21 cellular contexts compared by ENCODE assay signal in genomic region chr6:31636698-31637596, GRCh38. TPM values are rescaled to one million over a fixed set of nuclear protein-coding genes. Genes with fewer than 3 reads are reported as not detected.
DNase-seq lines count a peak whose midpoint lies in the region; ATAC-seq, FAIRE-seq and TF ChIP-seq lines count a peak whose summit lies in the region.
"Had no signal": no experiment of that assay in that cellular context is flagged by ENCODE, and none has a peak within 500 bp of the region (broad histone marks: within the 10 kb centered on the region; RNA-seq: fewer than 3 reads in every experiment).

No MANE protein-coding gene starts in this region.

- no peak overlapping the region for H3K4me3 Mint-ChIP-seq in T-helper 2 cell treated with Interferon-gamma antibody and Interleukin-4, amounts not matched to agents 5 μg/mL and 100 μg/mL, for 36 hours
- H3K4me3 Mint-ChIP-seq in HFFc6: no peak overlapping the region
- no peak overlapping the region for H3K4me3 Mint-ChIP-seq in astrocyte (ENCODE audit: unreplicated experiment)
- H3K4me3 Mint-ChIP-seq in natural killer cell: no peak overlapping the region
- H3K4me3 Mint-ChIP-seq: CD4-positive, alpha-beta memory T cell had no signal

- no peak overlapping the region for H2AK5ac ChIP-seq in neuronal stem cell (ENCODE audit: low read depth, low read length)

- H3K9me3 Mint-ChIP-seq in T-helper 2 cell treated with Interferon-gamma antibody and Interleukin-4, amounts not matched to agents 5 μg/mL and 100 μg/mL, for 36 hours: no peaks in the 10 kb centered on the region
- H3K9me3 Mint-ChIP-seq in HFFc6 (no peaks in the 10 kb centered on the region), astrocyte (ENCODE audit: unreplicated experiment) (no peaks in the 10 kb centered on the region), natural killer cell (no peaks in the 10 kb centered on the region)
- H3K9me3 Mint-ChIP-seq: CD4-positive, alpha-beta memory T cell had no signal

- H3K23ac ChIP-seq in neuronal stem cell (ENCODE audit: low read depth, low read length, poor library complexity): peak overlapping the region; percentile 52

- no peak overlapping the region for H2BK12ac ChIP-seq in neuronal stem cell (ENCODE audit: low read length)

- no peak for ATAC-seq in GM19395 (IDR thresholded peaks at IDR 0.05; ENCODE audit: unreplicated experiment)
- no peak for ATAC-seq in natural killer cell

- no peak overlapping the region for H2BK15ac ChIP-seq in neuronal stem cell (ENCODE audit: low read length)

- H3K27ac ChIP-seq in astrocyte (ENCODE audit: low read depth, low read length) (no peak overlapping the region), neuronal stem cell (replicated peaks; ENCODE audit: low read length) (no peak overlapping the region)

- H3K4me2 ChIP-seq in astrocyte (ENCODE audit: low read length) (no peak overlapping the region), neuronal stem cell (ENCODE audit: insufficient read depth, low read length, poor library complexity, severe bottlenecking) (no peak overlapping the region)

- no peaks in the 10 kb centered on the region for H3K27me3 ChIP-seq in astrocyte (ENCODE audit: insufficient read depth, low read length)
- no peaks in the 10 kb centered on the region for H3K27me3 ChIP-seq in neuronal stem cell (ENCODE audit: control insufficient read depth in 3 of 3, insufficient read depth in 3 of 3, low read depth in 1 of 3, low read length in 3 of 3)
- H3K27me3 ChIP-seq: neutrophil had no signal

- DNase-seq in T-helper 2 cell treated with Interferon-gamma antibody and Interleukin-4, amounts not matched to agents 5 μg/mL and 100 μg/mL, for 36 hours (ENCODE audit: low spot score): no peak
- DNase-seq in T-helper 2 cell: no peak
- no peak for DNase-seq in HFFc6
- DNase-seq in astrocyte (ENCODE audit: low read depth): no peak
- DNase-seq in neuronal stem cell (ENCODE audit: low spot score): no peak
- no peak for DNase-seq in natural killer cell
- no peak for DNase-seq in mucosa of gallbladder (ENCODE audit: low spot score)
- DNase-seq: activated T-cell treated with anti-CD3 and anti-CD28 coated beads, Interleukin-2, amount 50 U/mL, for 48 hours; amniotic stem cell; CD4-positive, alpha-beta memory T cell; mesendoderm; NCI-H1105 treated with DMSO at 0.1 percent for 48 hours; SHP77; stimulated activated CD4-positive, alpha-beta T cell treated with anti-CD3 and anti-CD28 coated beads, Interleukin-4, amount 100 ng/mL, for 1 hour; stimulated activated CD8-positive, alpha-beta memory T cell treated with anti-CD3 and anti-CD28 coated beads, Interleukin-4, amount 100 ng/mL, for 48 hours had no signal

- H4K20me1 ChIP-seq in astrocyte (ENCODE audit: insufficient read depth, low read length): peaks cover 75% of the 10 kb centered on the region

- no peak overlapping the region for H3K18ac ChIP-seq in neuronal stem cell (ENCODE audit: low read length)

- H3K79me2 ChIP-seq in astrocyte (ENCODE audit: insufficient read depth, low read length): peaks cover 12% of the 10 kb centered on the region

- no peak overlapping the region for H2BK5ac ChIP-seq in neuronal stem cell (ENCODE audit: low read length)

- H3K27ac Mint-ChIP-seq in T-helper 2 cell treated with Interferon-gamma antibody and Interleukin-4, amounts not matched to agents 5 μg/mL and 100 μg/mL, for 36 hours: peak overlapping the region; percentile 63
- H3K27ac Mint-ChIP-seq in HFFc6 (peak overlapping the region; percentile 76), astrocyte (ENCODE audit: unreplicated experiment) (peak overlapping the region; percentile 75), natural killer cell (peak overlapping the region in 1 of 2 donors; percentile 37)

- H3K4ac ChIP-seq in neuronal stem cell (ENCODE audit: low read length): no peak overlapping the region

- no peaks in the 10 kb centered on the region for H3K4me1 Mint-ChIP-seq in T-helper 2 cell treated with Interferon-gamma antibody and Interleukin-4, amounts not matched to agents 5 μg/mL and 100 μg/mL, for 36 hours (ENCODE audit: low read depth)
- peaks cover 72% of the 10 kb centered on the region for H3K4me1 Mint-ChIP-seq in HFFc6 (ENCODE audit: low read depth)
- peaks cover 3% of the 10 kb centered on the region for H3K4me1 Mint-ChIP-seq in astrocyte (ENCODE audit: low read depth, unreplicated experiment)
- peaks cover 0 to 17% of the 10 kb centered on the region in 2 donors for H3K4me1 Mint-ChIP-seq in natural killer cell

- H3K4me1 ChIP-seq in astrocyte (ENCODE audit: insufficient read depth, low read length) (peaks cover 13% of the 10 kb centered on the region), neuronal stem cell (ENCODE audit: control insufficient read depth in 2 of 2, insufficient read depth in 1 of 2, low read depth in 1 of 2, low read length in 2 of 2) (no peaks in the 10 kb centered on the region)

- H4K8ac ChIP-seq in neuronal stem cell (ENCODE audit: low read depth, low read length): no peak overlapping the region

- intact Hi-C loops in natural killer cell (cut with micrococcal nuclease): no loop called here

- no peak overlapping the region for H3K9ac ChIP-seq in astrocyte (ENCODE audit: low read length)
- no peak overlapping the region for H3K9ac ChIP-seq in neuronal stem cell (ENCODE audit: low read depth, low read length, poor library complexity)

- H3K79me1 ChIP-seq in neuronal stem cell (ENCODE audit: low read depth, low read length): peaks cover 8% of the 10 kb centered on the region

- H3K36me3 ChIP-seq in astrocyte (ENCODE audit: insufficient read depth, low read length) (peaks cover 62% of the 10 kb centered on the region), neuronal stem cell (replicated peaks in 1 of 2; ENCODE audit: control insufficient read depth in 2 of 2, insufficient read depth in 2 of 2, low read length in 2 of 2) (peaks cover 79 to 99% of the 10 kb centered on the region in 2 donors)

- no peaks in the 10 kb centered on the region for H3K9me3 ChIP-seq in astrocyte (ENCODE audit: insufficient read depth, low read depth, low read length)
- no peaks in the 10 kb centered on the region for H3K9me3 ChIP-seq in neuronal stem cell (replicated peaks in 1 of 2; ENCODE audit: control insufficient read depth in 2 of 2, insufficient read depth in 1 of 2, low read depth in 1 of 2, low read length in 2 of 2)

- TF ChIP-seq CTCF in HFFc6 (IDR thresholded peaks at IDR 0.05) (no peak), astrocyte (IDR thresholded peaks at IDR 0.05; ENCODE audit: insufficient read depth, low read depth, low read length) (no peak), natural killer cell (IDR thresholded peaks at IDR 0.05) (no peak)

- WGBS in neuronal stem cell (ENCODE audit: extremely low coverage in 2 of 2, insufficient read length in 2 of 2, insufficient replicate concordance in 1 of 2), 2 donors: no CpG with 5 or more reads among the region's 27 CpGs

- no peak for FAIRE-seq in astrocyte (lab: Jason Lieb, UNC)
- FAIRE-seq: A204.1, colon, G401.6, islet of Langerhans had no signal

- H3K36me3 Mint-ChIP-seq in T-helper 2 cell treated with Interferon-gamma antibody and Interleukin-4, amounts not matched to agents 5 μg/mL and 100 μg/mL, for 36 hours (ENCODE audit: low read depth): peaks cover 60% of the 10 kb centered on the region
- H3K36me3 Mint-ChIP-seq in HFFc6 (ENCODE audit: low read depth): peaks cover 54% of the 10 kb centered on the region
- peaks cover 34% of the 10 kb centered on the region for H3K36me3 Mint-ChIP-seq in astrocyte (ENCODE audit: low read depth, unreplicated experiment)
- no peaks in the 10 kb centered on the region for H3K36me3 Mint-ChIP-seq in natural killer cell

- H3K14ac ChIP-seq in neuronal stem cell (ENCODE audit: low read length): no peak overlapping the region

- H2AFZ ChIP-seq in astrocyte (ENCODE audit: low read depth, low read length) (no peak overlapping the region), neuronal stem cell (ENCODE audit: low read length) (no peak overlapping the region)

- H3K27me3 Mint-ChIP-seq in T-helper 2 cell treated with Interferon-gamma antibody and Interleukin-4, amounts not matched to agents 5 μg/mL and 100 μg/mL, for 36 hours (ENCODE audit: low read depth): no peaks in the 10 kb centered on the region
- peaks cover 7% of the 10 kb centered on the region for H3K27me3 Mint-ChIP-seq in HFFc6 (ENCODE audit: insufficient read depth)
- H3K27me3 Mint-ChIP-seq in astrocyte (ENCODE audit: low read depth, unreplicated experiment): no peaks in the 10 kb centered on the region
- no peaks in the 10 kb centered on the region for H3K27me3 Mint-ChIP-seq in natural killer cell (ENCODE audit: low read depth in 2 of 2)
- H3K27me3 Mint-ChIP-seq: CD4-positive, alpha-beta memory T cell had no signal

- H3K4me3 ChIP-seq in astrocyte (ENCODE audit: insufficient read depth, low read depth, low read length) (no peak overlapping the region), neuronal stem cell (ENCODE audit: low read length in 2 of 2) (no peak overlapping the region)

- no peak overlapping the region for H2BK120ac ChIP-seq in neuronal stem cell (ENCODE audit: low read depth, low read length)

- no peak overlapping the region for H4K91ac ChIP-seq in neuronal stem cell (ENCODE audit: low read depth, low read length, poor library complexity)

RNA-seq across cellular contexts. Expression of gene BAG6, which starts 15.5 kb away (rescaled TPM):
- total RNA-seq in HFFc6 (2021; fragmentation: NEBNext Ultra II Directional; extraction: Animal tissue kit (Norgen Biotek cat#: 25700)): 100 to 1,000 TPM; 247 to 273 (median 262) TPM
- 233 and 247 TPM in 2 replicates for total RNA-seq in astrocyte
- polyA plus RNA-seq in neuronal stem cell (2013, experiment 1 of 2): 199 TPM
- 200 TPM for polyA plus RNA-seq in neuronal stem cell (2013, experiment 2 of 2)
- total RNA-seq in natural killer cell: 100 to 1,000 TPM; 264 to 303 (median 274) TPM
- 288 TPM for total RNA-seq in mucosa of gallbladder

RNA-seq across cellular contexts. Expression of gene PRRC2A, which starts 16.4 kb away (rescaled TPM):
- total RNA-seq in HFFc6 (2021; fragmentation: NEBNext Ultra II Directional; extraction: Animal tissue kit (Norgen Biotek cat#: 25700)): 100 to 1,000 TPM; 216 to 259 (median 231) TPM
- total RNA-seq in astrocyte (180 and 188 TPM in 2 replicates), natural killer cell (100 to 1,000 TPM; 264 to 294 (median 294) TPM), mucosa of gallbladder (162 TPM)
- polyA plus RNA-seq in neuronal stem cell (2013, experiment 1 of 2): 141 TPM
- polyA plus RNA-seq in neuronal stem cell (2013, experiment 2 of 2): 142 TPM

RNA-seq across cellular contexts. Expression of gene APOM, which starts 18.7 kb away (rescaled TPM):
- 1 to 10 TPM; 2.4 to 4.3 (median 2.8) TPM for total RNA-seq in HFFc6 (2021; fragmentation: NEBNext Ultra II Directional; extraction: Animal tissue kit (Norgen Biotek cat#: 25700))
- total RNA-seq in astrocyte (0.89 and 1.2 TPM in 2 replicates), natural killer cell (1 to 10 TPM; 2.6 to 2.8 (median 2.7) TPM), mucosa of gallbladder (2.2 TPM)
- 11.6 TPM for polyA plus RNA-seq in neuronal stem cell (2013, experiment 1 of 2)
- 11.5 TPM for polyA plus RNA-seq in neuronal stem cell (2013, experiment 2 of 2)

RNA-seq across cellular contexts. Expression of gene AIF1, which starts 21.9 kb away (rescaled TPM):
- total RNA-seq in HFFc6 (2021; fragmentation: NEBNext Ultra II Directional; extraction: Animal tissue kit (Norgen Biotek cat#: 25700)): not detected
- total RNA-seq in astrocyte: not detected in 2 replicates
- 0.73 TPM for polyA plus RNA-seq in neuronal stem cell (2013, experiment 1 of 2)
- 0.97 TPM for polyA plus RNA-seq in neuronal stem cell (2013, experiment 2 of 2)
- 10 to 100 TPM in 2 of 3 donors, 1 to 10 TPM in 1; 8.7 to 47.0 (median 17.9) TPM for total RNA-seq in natural killer cell
- 26.8 TPM for total RNA-seq in mucosa of gallbladder

RNA-seq across cellular contexts. Expression of gene C6orf47, which starts 23.6 kb away (rescaled TPM):
- total RNA-seq in HFFc6 (2021; fragmentation: NEBNext Ultra II Directional; extraction: Animal tissue kit (Norgen Biotek cat#: 25700)): 10 to 100 TPM; 13.4 to 16.2 (median 14.9) TPM
- total RNA-seq in astrocyte: 14.7 and 15.5 TPM in 2 replicates
- 6.5 TPM for polyA plus RNA-seq in neuronal stem cell (2013, experiment 1 of 2)
- 6.9 TPM for polyA plus RNA-seq in neuronal stem cell (2013, experiment 2 of 2)
- total RNA-seq in natural killer cell: 10 to 100 TPM; 25.9 to 29.9 (median 27.4) TPM
- total RNA-seq in mucosa of gallbladder: 30.5 TPM
